11 cellular contexts compared by ENCODE assay signal in genomic region chr5:132423443-132423898, GRCh38. TPM values are rescaled to one million over a fixed set of nuclear protein-coding genes. Genes with fewer than 3 reads are reported as not detected.
DNase-seq lines count a peak whose midpoint lies in the region; ATAC-seq and TF ChIP-seq lines count a peak whose summit lies in the region.
"Had no signal": no experiment of that assay in that cellular context is flagged by ENCODE, and none has a peak within 500 bp of the region (broad histone marks: within the 10 kb centered on the region; RNA-seq: fewer than 3 reads in every experiment).

No MANE protein-coding gene starts in this region.

- TF ChIP-seq POLR2A in NB4 (IDR thresholded peaks at IDR 0.05; ENCODE audit: extremely low read depth, insufficient read length) = no peak

- H3K9me3 Mint-ChIP-seq in CD8-positive, alpha-beta memory T cell = no peaks in the 10 kb centered on the region
- no peaks in the 10 kb centered on the region for H3K9me3 Mint-ChIP-seq in dendritic cell treated with granulocyte-macrophage colony-stimulating factor and Interleukin-4, amounts not matched to agents 40 ng/mL and 50 ng/mL, for 4 days

- peaks cover 96 to 98% (median 97%) of the 10 kb centered on the region in 3 donors for H3K4me1 Mint-ChIP-seq in CD8-positive, alpha-beta memory T cell
- peaks cover 99% of the 10 kb centered on the region for H3K4me1 Mint-ChIP-seq in dendritic cell treated with granulocyte-macrophage colony-stimulating factor and Interleukin-4, amounts not matched to agents 40 ng/mL and 50 ng/mL, for 4 days (ENCODE audit: low read depth)

- DNase-seq in CD8-positive, alpha-beta memory T cell = no peak
- DNase-seq in NB4 (ENCODE audit: low read depth) (no peak), NCI-H2029 (lab: John Stamatoyannopoulos, UW) (no peak), hepatic stellate cell (ENCODE audit: low spot score) (no peak), kidney glomerular epithelial cell (lab: John Stamatoyannopoulos, UW) (no peak)
- DNase-seq: DMS153; stimulated activated CD4-positive, alpha-beta T cell treated with anti-CD3 and anti-CD28 coated beads, Interleukin-2, amount 100 ng/mL, for 48 hours had no signal

- H3K36me3 ChIP-seq in CD8-positive, alpha-beta memory T cell (ENCODE audit: insufficient read depth, low read length) = peaks cover 11% of the 10 kb centered on the region
- peaks cover 67% of the 10 kb centered on the region for H3K36me3 ChIP-seq in neutrophil
- H3K36me3 ChIP-seq: WERI-Rb-1 had no signal

- no peaks in the 10 kb centered on the region for H3K27me3 ChIP-seq in CD8-positive, alpha-beta memory T cell (ENCODE audit: insufficient read depth, low read length, poor library complexity, severe bottlenecking)
- no peaks in the 10 kb centered on the region for H3K27me3 ChIP-seq in neutrophil

- H3K4me1 ChIP-seq in CD8-positive, alpha-beta memory T cell (ENCODE audit: insufficient read depth, low read length) = peaks cover 98% of the 10 kb centered on the region
- H3K4me1 ChIP-seq in neutrophil (ENCODE audit: control insufficient read depth in 1 of 2, insufficient read depth in 1 of 2, low read depth in 1 of 2, low read length in 1 of 2) = peaks cover 82 to 98% of the 10 kb centered on the region in 2 experiments

- POLR2A ChIA-PET in CD8-positive, alpha-beta memory T cell (lab: Charles Lee) = interaction anchor here (0.8 to 6.4 kb wide), 9 partner anchors 12 to 65 kb away, joined by 3 to 85 read pairs (median 5); partner anchors contain the start of gene IRF1

- H3K36me3 Mint-ChIP-seq in CD8-positive, alpha-beta memory T cell = peaks cover 9 to 54% (median 15%) of the 10 kb centered on the region in 3 donors
- peaks cover 19% of the 10 kb centered on the region for H3K36me3 Mint-ChIP-seq in dendritic cell treated with granulocyte-macrophage colony-stimulating factor and Interleukin-4, amounts not matched to agents 40 ng/mL and 50 ng/mL, for 4 days (ENCODE audit: low read depth)

- H3K27ac Mint-ChIP-seq in CD8-positive, alpha-beta memory T cell = peak overlapping the region; percentile 95 to 99 (median 98)
- H3K27ac Mint-ChIP-seq in dendritic cell treated with granulocyte-macrophage colony-stimulating factor and Interleukin-4, amounts not matched to agents 40 ng/mL and 50 ng/mL, for 4 days = peak overlapping the region; percentile 66

- peak overlapping the region; percentile 28 for H3K27ac ChIP-seq in CD8-positive, alpha-beta memory T cell (ENCODE audit: low read depth, low read length)
- peak overlapping the region; percentile 97 for H3K27ac ChIP-seq in neutrophil
- H3K27ac ChIP-seq: WERI-Rb-1 had no signal

- H3K4me3 Mint-ChIP-seq in CD8-positive, alpha-beta memory T cell = peak overlapping the region; percentile 13 to 89 (median 72)
- H3K4me3 Mint-ChIP-seq in dendritic cell treated with granulocyte-macrophage colony-stimulating factor and Interleukin-4, amounts not matched to agents 40 ng/mL and 50 ng/mL, for 4 days = no peak overlapping the region

- no peak overlapping the region for H3K4me3 ChIP-seq in CD8-positive, alpha-beta memory T cell (ENCODE audit: low read length)
- H3K4me3 ChIP-seq in NB4 (ENCODE audit: low read depth, low read length) (peak overlapping the region; percentile 22), neutrophil (ENCODE audit: low read depth in 1 of 2, low read length in 1 of 2) (peak overlapping the region; percentile 80 to 92)

- no peaks in the 10 kb centered on the region for H3K27me3 Mint-ChIP-seq in CD8-positive, alpha-beta memory T cell
- no peaks in the 10 kb centered on the region for H3K27me3 Mint-ChIP-seq in dendritic cell treated with granulocyte-macrophage colony-stimulating factor and Interleukin-4, amounts not matched to agents 40 ng/mL and 50 ng/mL, for 4 days

- TF ChIP-seq CTCF in NB4 (IDR thresholded peaks at IDR 0.05; ENCODE audit: low read depth, low read length) (no peak), neutrophil (IDR thresholded peaks at IDR 0.05) (no peak)

- no peak for ATAC-seq in HG03460 (IDR thresholded peaks at IDR 0.05; ENCODE audit: unreplicated experiment)

- no peaks in the 10 kb centered on the region for H3K9me3 ChIP-seq in CD8-positive, alpha-beta memory T cell (ENCODE audit: low read length)
- H3K9me3 ChIP-seq in neutrophil = no peaks in the 10 kb centered on the region

- CTCF ChIA-PET in CD8-positive, alpha-beta memory T cell (lab: Charles Lee) = interaction anchor here (0.9 to 11.0 kb wide), 13 partner anchors 9 to 78 kb away, joined by 3 to 112 read pairs (median 9); partner anchors contain the start of gene IRF1

- intact Hi-C loops in dendritic cell treated with granulocyte-macrophage colony-stimulating factor and Interleukin-4, amounts not matched to agents 40 ng/mL and 50 ng/mL, for 4 days (cut with micrococcal nuclease) = no loop called here

RNA-seq across cellular contexts. Expression of gene SLC22A5, which starts 54.0 kb away (rescaled TPM):
- total RNA-seq in CD8-positive, alpha-beta memory T cell = 1 to 10 TPM; 5.2 to 5.9 TPM
- 2.5 TPM for polyA plus RNA-seq in CD8-positive, alpha-beta memory T cell
